7 cellular contexts compared by ENCODE assay signal in the genomic region with DNA sequence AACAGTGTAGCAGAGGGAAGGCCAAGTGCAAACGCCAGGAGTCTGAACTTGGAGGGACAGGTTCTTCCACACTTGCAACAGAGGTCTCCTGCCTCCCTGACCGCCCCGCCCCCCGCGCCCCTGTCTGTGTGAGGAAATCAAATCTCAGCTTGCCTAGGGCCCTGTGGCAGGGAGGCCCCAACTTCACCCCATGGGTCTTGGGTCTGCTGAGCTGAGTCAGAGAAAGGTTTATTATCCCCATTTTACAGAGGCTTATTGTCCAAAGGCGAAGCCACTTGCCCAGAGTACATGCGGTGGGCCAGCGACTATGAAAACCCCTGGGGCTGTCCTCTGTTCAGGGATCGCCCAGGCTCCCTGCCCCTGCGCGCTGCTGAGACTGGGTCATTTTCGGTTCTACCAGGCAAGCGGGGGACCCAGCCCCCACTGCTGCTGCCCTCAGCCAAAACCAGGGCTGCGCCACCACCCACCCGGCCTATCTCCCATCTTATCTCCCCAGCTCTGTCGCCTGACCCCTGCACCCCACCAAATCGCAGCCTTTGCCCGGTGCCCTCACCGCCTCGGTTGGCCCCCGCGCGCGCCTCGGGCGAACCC. TPM values are rescaled to one million over a fixed set of nuclear protein-coding genes. Genes with fewer than 3 reads are reported as not detected.
DNase-seq lines count a peak whose midpoint lies in the region; ATAC-seq lines count a peak whose summit lies in the region.

No MANE protein-coding gene starts in this region.

- DNase-seq in activated naive CD8-positive, alpha-beta T cell treated with anti-CD3 and anti-CD28 coated beads, Interleukin-2, amount 10 ng/mL, durations not matched to agents 7 days and 5 days = no peak
- DNase-seq in immature natural killer cell = no peak
- DNase-seq in Kasumi-1 (lab: John Stamatoyannopoulos, UW) = no peak
- no peak for DNase-seq in NCI-H1436 (lab: John Stamatoyannopoulos, UW)

- H3K4me3 Mint-ChIP-seq in activated naive CD8-positive, alpha-beta T cell treated with anti-CD3 and anti-CD28 coated beads, Interleukin-2, amount 10 ng/mL, durations not matched to agents 7 days and 5 days = peak overlapping the region; percentile 86
- peak overlapping the region; percentile 76 to 86 (median 78) for H3K4me3 Mint-ChIP-seq in immature natural killer cell

- H3K27ac ChIP-seq in HUES48 (ENCODE audit: low read depth, low read length) (peak overlapping the region; percentile 45), stomach smooth muscle (ENCODE audit: low read length) (no peak overlapping the region)

- ATAC-seq in activated naive CD8-positive, alpha-beta T cell treated with anti-CD3 and anti-CD28 coated beads, Interleukin-2, amount 10 ng/mL, durations not matched to agents 7 days and 5 days (ENCODE audit: low read depth) = no peak
- no peak for ATAC-seq in HG02970 (IDR thresholded peaks at IDR 0.05; ENCODE audit: low FRiP score, unreplicated experiment)

- H3K4me3 ChIP-seq in HUES48 (ENCODE audit: low read depth, low read length) (peak overlapping the region; percentile 56), stomach smooth muscle (ENCODE audit: low read length in 2 of 2) (peak overlapping the region; percentile 34 to 69)

- no peaks in the 10 kb centered on the region for H3K27me3 ChIP-seq in HUES48 (ENCODE audit: control insufficient read depth, insufficient read depth, low read length)
- H3K27me3 ChIP-seq in stomach smooth muscle (ENCODE audit: control insufficient read depth in 1 of 2, insufficient read depth in 2 of 2, low read length in 2 of 2) = no peaks in the 10 kb centered on the region

- H3K4me1 ChIP-seq in HUES48 (ENCODE audit: control insufficient read depth, insufficient read depth, low read length) = peaks cover 35% of the 10 kb centered on the region
- peaks cover 22% of the 10 kb centered on the region for H3K4me1 ChIP-seq in stomach smooth muscle (ENCODE audit: control insufficient read depth, insufficient read depth, low read length)

- peaks cover 1% of the 10 kb centered on the region for H3K36me3 Mint-ChIP-seq in activated naive CD8-positive, alpha-beta T cell treated with anti-CD3 and anti-CD28 coated beads, Interleukin-2, amount 10 ng/mL, durations not matched to agents 7 days and 5 days
- peaks cover 0 to 5% (median 3%) of the 10 kb centered on the region in 3 donors for H3K36me3 Mint-ChIP-seq in immature natural killer cell

- H3K9me3 ChIP-seq in HUES48 (ENCODE audit: control insufficient read depth, insufficient read depth, low read length) (no peaks in the 10 kb centered on the region), stomach smooth muscle (ENCODE audit: control insufficient read depth in 2 of 2, low read length in 2 of 2) (no peaks in the 10 kb centered on the region)

- peaks cover 9% of the 10 kb centered on the region for H3K27me3 Mint-ChIP-seq in activated naive CD8-positive, alpha-beta T cell treated with anti-CD3 and anti-CD28 coated beads, Interleukin-2, amount 10 ng/mL, durations not matched to agents 7 days and 5 days
- peaks cover 0 to 3% (median 2%) of the 10 kb centered on the region in 3 donors for H3K27me3 Mint-ChIP-seq in immature natural killer cell (ENCODE audit: low read depth in 3 of 3)

- no peaks in the 10 kb centered on the region for H3K9me3 Mint-ChIP-seq in activated naive CD8-positive, alpha-beta T cell treated with anti-CD3 and anti-CD28 coated beads, Interleukin-2, amount 10 ng/mL, durations not matched to agents 7 days and 5 days
- H3K9me3 Mint-ChIP-seq in immature natural killer cell = no peaks in the 10 kb centered on the region

- H3K9ac ChIP-seq in HUES48 (ENCODE audit: low read depth, low read length) (no peak overlapping the region; the same call in 1 of the 2 replicates), stomach smooth muscle (ENCODE audit: low read length in 2 of 2) (peak overlapping the region; percentile 31 to 51)

- peaks cover 21% of the 10 kb centered on the region for H3K4me1 Mint-ChIP-seq in activated naive CD8-positive, alpha-beta T cell treated with anti-CD3 and anti-CD28 coated beads, Interleukin-2, amount 10 ng/mL, durations not matched to agents 7 days and 5 days
- peaks cover 31 to 40% of the 10 kb centered on the region in 2 donors for H3K4me1 Mint-ChIP-seq in immature natural killer cell

- H3K36me3 ChIP-seq in HUES48 (ENCODE audit: control insufficient read depth, insufficient read depth, low read length) (no peaks in the 10 kb centered on the region; the same call in 1 of the 2 replicates), stomach smooth muscle (ENCODE audit: control insufficient read depth in 2 of 2, insufficient read depth in 2 of 2, low read length in 2 of 2) (no peaks in the 10 kb centered on the region)

- peak overlapping the region; percentile 12 for H3K27ac Mint-ChIP-seq in activated naive CD8-positive, alpha-beta T cell treated with anti-CD3 and anti-CD28 coated beads, Interleukin-2, amount 10 ng/mL, durations not matched to agents 7 days and 5 days
- H3K27ac Mint-ChIP-seq in immature natural killer cell = peak overlapping the region; percentile 19 to 95 (median 72)

- POLR2A ChIA-PET in activated naive CD8-positive, alpha-beta T cell treated with anti-CD3 and anti-CD28 coated beads, Interleukin-2, amount 10 ng/mL, durations not matched to agents 7 days and 5 days (lab: Charles Lee) = interaction anchor here (0.6 kb wide), 2 partner anchors 9 to 31 kb away, joined by 3 read pairs; no protein-coding TSS in a partner anchor

RNA-seq across cellular contexts. Expression of a gene that starts 1.0 kb away (rescaled TPM):
- 10 to 100 TPM; 32.5 to 32.8 TPM for total RNA-seq in activated naive CD8-positive, alpha-beta T cell treated with anti-CD3 and anti-CD28 coated beads, Interleukin-2, amount 10 ng/mL, durations not matched to agents 7 days and 5 days
- 10 to 100 TPM; 38.0 to 61.1 (median 48.1) TPM for polyA plus RNA-seq in immature natural killer cell

RNA-seq across cellular contexts. Expression of a gene that starts 58.8 kb away (rescaled TPM):
- under 1 TPM; 0.03 to 0.50 TPM for total RNA-seq in activated naive CD8-positive, alpha-beta T cell treated with anti-CD3 and anti-CD28 coated beads, Interleukin-2, amount 10 ng/mL, durations not matched to agents 7 days and 5 days
- not detected for polyA plus RNA-seq in immature natural killer cell
